ENCODE assay signal across 8 cellular contexts in genomic region chr14:96797943-96798349, GRCh38. TPM values are rescaled to one million over a fixed set of nuclear protein-coding genes. Genes with fewer than 3 reads are reported as not detected.
DNase-seq lines count a peak whose midpoint lies in the region; ATAC-seq, FAIRE-seq and TF ChIP-seq lines count a peak whose summit lies in the region.

No MANE protein-coding gene starts in this region.

- peak overlapping the region; percentile 73 for H2AFZ ChIP-seq in SU-DHL-6 (ENCODE audit: low read depth, low read length, severe bottlenecking)

- peak overlapping the region; percentile 92 for H3K27ac Mint-ChIP-seq in CD4-positive, alpha-beta T cell

- peak overlapping the region; percentile 70 for H3K27ac ChIP-seq in CD4-positive, alpha-beta T cell (ENCODE audit: low read depth, low read length)
- H3K27ac ChIP-seq in SU-DHL-6 (ENCODE audit: low read depth, low read length) (peak overlapping the region; percentile 81), small intestine (ENCODE audit: low read depth in 1 of 2, low read length in 1 of 2) (no peak overlapping the region)

- no peak for FAIRE-seq in small intestine (lab: Jason Lieb, UNC)

- H4K20me1 ChIP-seq in SU-DHL-6 (ENCODE audit: low read depth, low read length) = peaks cover 35% of the 10 kb centered on the region

- peak overlapping the region; percentile 89 for H3K4me3 Mint-ChIP-seq in CD4-positive, alpha-beta T cell

- H3K4me3 ChIP-seq in SU-DHL-6 (ENCODE audit: insufficient read depth, low read length, poor library complexity, severe bottlenecking) (peak overlapping the region; percentile 92), fibroblast of the aortic adventitia (ENCODE audit: low read depth, low read length) (peak overlapping the region; percentile 78), small intestine (ENCODE audit: low read depth in 1 of 2, low read length in 2 of 2) (peak overlapping the region; percentile 78 to 85)

- peaks cover 55% of the 10 kb centered on the region for H3K79me2 ChIP-seq in SU-DHL-6 (ENCODE audit: insufficient read depth, low read length)

- H3K9me3 Mint-ChIP-seq in CD4-positive, alpha-beta T cell = no peaks in the 10 kb centered on the region

- CTCF ChIA-PET in CD4-positive, alpha-beta T cell (lab: Charles Lee) = interaction anchor here (1.5 kb wide), 1 partner anchor 56 kb away, joined by 3 read pairs; no protein-coding TSS in a partner anchor

- H3K36me3 Mint-ChIP-seq in CD4-positive, alpha-beta T cell (ENCODE audit: low read depth) = peaks cover 4% of the 10 kb centered on the region

- no peaks in the 10 kb centered on the region for H3F3A ChIP-seq in SU-DHL-6 (ENCODE audit: insufficient read depth)

- no peaks in the 10 kb centered on the region for H3K4me1 ChIP-seq in small intestine (ENCODE audit: control insufficient read depth in 2 of 2, insufficient read depth in 1 of 2, low read depth in 1 of 2, low read length in 1 of 2)

- H3K36me3 ChIP-seq in SU-DHL-6 (ENCODE audit: low read length) (no peaks in the 10 kb centered on the region), small intestine (ENCODE audit: control insufficient read depth in 2 of 2, insufficient read depth in 2 of 2, low read length in 2 of 2) (no peaks in the 10 kb centered on the region)

- no peak for ATAC-seq in CD4-positive, alpha-beta T cell (ENCODE audit: poor library complexity)
- ATAC-seq in GM18873 (IDR thresholded peaks at IDR 0.05; ENCODE audit: low FRiP score, unreplicated experiment) = peak; percentile 11
- peak; percentile 19 for ATAC-seq in HG03139 (IDR thresholded peaks at IDR 0.05; ENCODE audit: unreplicated experiment)

- H3K4me2 ChIP-seq in SU-DHL-6 (ENCODE audit: low read depth, low read length, poor library complexity, severe bottlenecking) = peak overlapping the region; percentile 95

- H3K27me3 Mint-ChIP-seq in CD4-positive, alpha-beta T cell = no peaks in the 10 kb centered on the region

- no peak for TF ChIP-seq CTCF in CD4-positive, alpha-beta T cell (IDR thresholded peaks at IDR 0.05)
- TF ChIP-seq CTCF in SU-DHL-6 (IDR thresholded peaks at IDR 0.05; ENCODE audit: insufficient read depth, low read length, poor library complexity, severe bottlenecking) (no peak), fibroblast of the aortic adventitia (IDR thresholded peaks at IDR 0.05; ENCODE audit: insufficient read depth, low read length) (no peak)

- H3K9ac ChIP-seq in SU-DHL-6 (ENCODE audit: low read length) = peak overlapping the region; percentile 97

- 0 to 2% (median 2%) methylated on average over 16 of the region's 16 CpGs for WGBS in small intestine, 3 donors

- POLR2A ChIA-PET in CD4-positive, alpha-beta T cell (lab: Charles Lee) = interaction anchor here (1.4 to 2.1 kb wide), 3 partner anchors 13 to 52 kb away, joined by 3 to 9 read pairs (median 5); no protein-coding TSS in a partner anchor

- no peaks in the 10 kb centered on the region for H3K9me3 ChIP-seq in CD4-positive, alpha-beta T cell (ENCODE audit: control insufficient read depth, low read length)
- no peaks in the 10 kb centered on the region for H3K9me3 ChIP-seq in SU-DHL-6 (ENCODE audit: insufficient read depth, low read length)
- H3K9me3 ChIP-seq in small intestine (ENCODE audit: control insufficient read depth, low read depth) = no peaks in the 10 kb centered on the region

- H3K27me3 ChIP-seq in CD4-positive, alpha-beta T cell (ENCODE audit: control insufficient read depth, insufficient read depth, low read length) = no peaks in the 10 kb centered on the region
- H3K27me3 ChIP-seq in SU-DHL-6 (ENCODE audit: low read length) (no peaks in the 10 kb centered on the region), small intestine (ENCODE audit: control insufficient read depth in 2 of 2, insufficient read depth in 2 of 2, low read length in 2 of 2) (no peaks in the 10 kb centered on the region)

- DNase-seq in CD4-positive, alpha-beta T cell = peak in 2 of 10 experiments; percentile 0 to 3
- DNase-seq in fibroblast of the aortic adventitia (ENCODE audit: low read depth) (no peak), small intestine (no peak), NCI-H2107 (lab: John Stamatoyannopoulos, UW) (no peak), mesenteric fat pad (ENCODE audit: low spot score) (no peak)

- peaks cover 30% of the 10 kb centered on the region for H3K4me1 Mint-ChIP-seq in CD4-positive, alpha-beta T cell (ENCODE audit: low read depth)

- no peaks in the 10 kb centered on the region for H3K9me2 ChIP-seq in SU-DHL-6 (replicated peaks; ENCODE audit: insufficient read depth, low read length)

- intact Hi-C loops in CD4-positive, alpha-beta T cell (cut with DNase I, micrococcal nuclease) = loop anchor here (1.0 to 10.0 kb wide), 5 partner anchors 16 to 1643 kb away; partner anchors contain the start of genes ATG2B (in 1 of the 2), DICER1 (in 1 of the 2) and GSKIP (in 1 of the 2)

RNA-seq across cellular contexts. Expression of gene VRK1, which starts 0.8 kb away (rescaled TPM):
- total RNA-seq in CD4-positive, alpha-beta T cell = 10 to 100 TPM; 36.7 to 41.0 TPM
- total RNA-seq in fibroblast of the aortic adventitia (ENCODE audit: low replicate concordance) = 18.6 and 34.0 TPM in 2 replicates
- 10 to 100 TPM in 1 of 3 donors, 1 to 10 TPM in 2; 4.0 to 17.5 (median 4.6) TPM for polyA plus RNA-seq in small intestine
- 9.0 TPM for total RNA-seq in mesenteric fat pad

Comparison
In these comparisons a context has a peak if more than half of its experiments do, and no peak if none do; other contexts are left out.
1. H3K27ac ChIP-seq: peak in CD4-positive, alpha-beta T cell (single experiment) and SU-DHL-6 (single experiment); none in small intestine (0 of 2).
2. Peak in every context shown above with its lines, with median percentiles within 50 percentile points of each other: H3K4me3 ChIP-seq.